In genomic region chr2:237896507-237896892, GRCh38 we compare ENCODE assay signal across 1 cellular context.
TF ChIP-seq lines count a peak whose summit lies in the region.

No MANE protein-coding gene starts in this region.

TF ChIP-seq in GM23338, 12 proteins besides CTCF, POLR2A, EP300 and RAD21 (continued from another document):
- TF ChIP-seq REST (IDR thresholded peaks at IDR 0.05; ENCODE audit: unreplicated experiment) (no peak), ETS1 (IDR thresholded peaks at IDR 0.05) (no peak), ZNF331 (CRISPR knock-in tag; IDR thresholded peaks at IDR 0.05; ENCODE audit: low read depth) (no peak), ZNF114 (CRISPR knock-in tag; IDR thresholded peaks at IDR 0.05) (no peak), EZH2phosphoT487 (IDR thresholded peaks at IDR 0.05; ENCODE audit: unreplicated experiment) (no peak), ZNF462 (CRISPR knock-in tag; IDR thresholded peaks at IDR 0.05) (no peak), POLR2AphosphoS5 (IDR thresholded peaks at IDR 0.05; ENCODE audit: low read depth) (no peak)
